In genomic region chr2:119220720-119221301, GRCh38 we compare ENCODE assay signal across 3 cellular contexts.
TF ChIP-seq lines count a peak whose summit lies in the region.

No MANE protein-coding gene starts in this region.

TF ChIP-seq in liver, 16 proteins besides CTCF, POLR2A, EP300 and RAD21:
- TF ChIP-seq EGR1 (IDR thresholded peaks at IDR 0.05; ENCODE audit: low read depth in 2 of 2) (no peak), ZBTB33 (IDR thresholded peaks at IDR 0.05) (no peak), GABPA (IDR thresholded peaks at IDR 0.05 in 1 of 2, conservative IDR thresholded peaks at IDR 0.05 in 1 of 2) (no peak), MAX (IDR thresholded peaks at IDR 0.05) (no peak), JUND (IDR thresholded peaks at IDR 0.05) (no peak), FOXA2 (IDR thresholded peaks at IDR 0.05) (no peak), HNF4A (conservative IDR thresholded peaks at IDR 0.05) (no peak), RXRA (IDR thresholded peaks at IDR 0.05) (no peak), HNF4G (IDR thresholded peaks at IDR 0.05) (no peak), REST (IDR thresholded peaks at IDR 0.05) (no peak), SP1 (IDR thresholded peaks at IDR 0.05) (no peak), YY1 (IDR thresholded peaks at IDR 0.05) (no peak), FOXA1 (IDR thresholded peaks at IDR 0.05) (no peak), NR2F2 (IDR thresholded peaks at IDR 0.05) (no peak)

TF ChIP-seq in HepG2, 621 proteins besides CTCF, POLR2A, EP300 and RAD21:
- TF ChIP-seq SALL1 (CRISPR knock-in tag; IDR thresholded peaks at IDR 0.05) (no peak), NR0B2 (CRISPR knock-in tag; IDR thresholded peaks at IDR 0.05) (no peak), ZBTB49 (CRISPR knock-in tag; IDR thresholded peaks at IDR 0.05; ENCODE audit: borderline replicate concordance) (no peak), KDM5A (IDR thresholded peaks at IDR 0.05; ENCODE audit: borderline replicate concordance, low read length) (no peak), KLF13 (CRISPR knock-in tag; IDR thresholded peaks at IDR 0.05) (no peak), ZGPAT (CRISPR knock-in tag; IDR thresholded peaks at IDR 0.05) (no peak), DDIT3 (CRISPR knock-in tag; IDR thresholded peaks at IDR 0.05) (no peak), ZFP1 (CRISPR knock-in tag; IDR thresholded peaks at IDR 0.05) (no peak), ZFP36L2 (CRISPR knock-in tag; IDR thresholded peaks at IDR 0.05) (no peak), SPEN (CRISPR knock-in tag; IDR thresholded peaks at IDR 0.05; ENCODE audit: low read depth) (no peak), ZNF143 (CRISPR knock-in tag; IDR thresholded peaks at IDR 0.05) (no peak), ZNF652 (CRISPR knock-in tag; IDR thresholded peaks at IDR 0.05; ENCODE audit: borderline replicate concordance, low read depth) (no peak), HES4 (CRISPR knock-in tag; IDR thresholded peaks at IDR 0.05; ENCODE audit: borderline replicate concordance) (no peak), HMG20B (CRISPR knock-in tag; conservative IDR thresholded peaks at IDR 0.05) (no peak)
TF ChIP-seq in HepG2: peak in this region for 0.

TF ChIP-seq in H1, 55 proteins besides CTCF, POLR2A, EP300 and RAD21:
- TF ChIP-seq CTBP2 (IDR thresholded peaks at IDR 0.05; ENCODE audit: borderline replicate concordance, insufficient read depth, insufficient read length, low read length) (no peak), RFX5 (IDR thresholded peaks at IDR 0.05; ENCODE audit: borderline replicate concordance, low read depth, low read length) (no peak), TEAD4 (IDR thresholded peaks at IDR 0.05; ENCODE audit: low read depth, low read length) (no peak), TAF1 (IDR thresholded peaks at IDR 0.05; ENCODE audit: low read depth, low read length) (no peak), SP4 (IDR thresholded peaks at IDR 0.05; ENCODE audit: low read length) (no peak), RNF2 (IDR thresholded peaks at IDR 0.05; ENCODE audit: borderline replicate concordance, low read depth, low read length, missing control alignments, poor library complexity, severe bottlenecking) (no peak), BRCA1 (IDR thresholded peaks at IDR 0.05; ENCODE audit: low read depth, low read length) (no peak)
